In genomic region chr11:720017-720641, GRCh38 we compare ENCODE assay signal across 1 cellular context.
TF ChIP-seq lines count a peak whose summit lies in the region.

No MANE protein-coding gene starts in this region.

TF ChIP-seq in SK-N-SH, 30 proteins besides CTCF, POLR2A, EP300 and RAD21 (continued from another document):
- TF ChIP-seq USF2 (IDR thresholded peaks at IDR 0.05; ENCODE audit: borderline replicate concordance, low read depth, low read length) = no peak
